Comparison of ENCODE assay signal across 9 cellular contexts in genomic region chr2:148509703-148510036, GRCh38.
A peak's percentile ranks its signal among the peaks of the same experiment; 100 is the strongest.
DNase-seq lines count a peak whose midpoint lies in the region; ATAC-seq, FAIRE-seq and TF ChIP-seq lines count a peak whose summit lies in the region.
"Had no signal": no experiment of that assay in that cellular context is flagged by ENCODE, and none has a peak within 500 bp of the region (broad histone marks: within the 10 kb centered on the region; RNA-seq: fewer than 3 reads in every experiment).

No MANE protein-coding gene starts in this region.

- no TSS peak for BruUV-seq in GM12878 (replicated peaks; lab: Mats Ljungman, UMichigan)

- no peaks in the 10 kb centered on the region for H3K36me3 ChIP-seq in DOHH2 (ENCODE audit: control insufficient read depth, low read length)
- no peaks in the 10 kb centered on the region for H3K36me3 ChIP-seq in GM12878 (ENCODE audit: control insufficient read depth in 2 of 2, insufficient read depth in 2 of 2, low read length in 1 of 2)
- H3K36me3 ChIP-seq in neural cell (ENCODE audit: insufficient read depth, low read length) = peaks cover 3% of the 10 kb centered on the region
- no peaks in the 10 kb centered on the region for H3K36me3 ChIP-seq in testis (ENCODE audit: low read depth, missing control alignments)
- H3K36me3 ChIP-seq: MG63 had no signal

- no peaks in the 10 kb centered on the region for H3K79me2 ChIP-seq in DOHH2 (ENCODE audit: control insufficient read depth, low read length)
- H3K79me2 ChIP-seq in GM12878 (ENCODE audit: control insufficient read depth, insufficient read depth, low read length) = no peaks in the 10 kb centered on the region
- no peaks in the 10 kb centered on the region for H3K79me2 ChIP-seq in neural cell (replicated peaks; ENCODE audit: insufficient read depth, low read length)

- H3K9me3 ChIP-seq in DOHH2 (ENCODE audit: control insufficient read depth, insufficient read depth, low read length) = no peaks in the 10 kb centered on the region
- H3K9me3 ChIP-seq in GM12878 (replicated peaks; ENCODE audit: control insufficient read depth, insufficient read depth, low read length) = no peaks in the 10 kb centered on the region
- no peaks in the 10 kb centered on the region for H3K9me3 ChIP-seq in neural cell (ENCODE audit: low read length)
- H3K9me3 ChIP-seq in testis = no peaks in the 10 kb centered on the region
- H3K9me3 ChIP-seq: MG63 had no signal

- ATAC-seq in HG03520 (IDR thresholded peaks at IDR 0.05; ENCODE audit: unreplicated experiment) (peak; percentile 1), GM12878 (no peak), HG02981 (IDR thresholded peaks at IDR 0.05; ENCODE audit: unreplicated experiment) (no peak)

- TF ChIP-seq POLR2A in GM12878 (IDR thresholded peaks at IDR 0.05; ENCODE audit: low read depth, low read length) (no peak), testis (IDR thresholded peaks at IDR 0.05) (no peak)

- FAIRE-seq in GM12878 (lab: Jason Lieb, UNC) = no peak
- FAIRE-seq: islet of Langerhans had no signal

- H3K27me3 ChIP-seq in DOHH2 (ENCODE audit: control insufficient read depth, low read length) = peaks cover 3% of the 10 kb centered on the region; the same call in 1 of the 2 replicates
- no peaks in the 10 kb centered on the region for H3K27me3 ChIP-seq in GM12878 (replicated peaks in 1 of 2; ENCODE audit: control insufficient read depth in 2 of 2, insufficient read depth in 2 of 2, low read length in 1 of 2)
- H3K27me3 ChIP-seq in neural cell (ENCODE audit: insufficient read depth, low read depth, low read length) = no peaks in the 10 kb centered on the region
- H3K27me3 ChIP-seq in testis = no peaks in the 10 kb centered on the region
- H3K27me3 ChIP-seq: MG63 had no signal

- DNase-seq in GM12878 (ENCODE audit: low read depth, low spot score) (no peak), testis (no peak)
- DNase-seq in stimulated activated CD8-positive, alpha-beta memory T cell treated with anti-CD3 and anti-CD28 coated beads, Interleukin-4, amount 100 ng/mL, for 48 hours = no peak

- POLR2A ChIA-PET in GM12878 (lab: Charles Lee) = interaction anchor here (0.9 to 1.7 kb wide), 2 partner anchors 520 to 535 kb away, joined by 4 to 5 read pairs; no protein-coding TSS in a partner anchor

- TF ChIP-seq RAD21 in GM12878 (IDR thresholded peaks at IDR 0.05; ENCODE audit: insufficient read depth, low read depth, low read length) = no peak
- no peak for TF ChIP-seq RAD21 in neural cell (conservative IDR thresholded peaks at IDR 0.05)

- TF ChIP-seq CTCF in DOHH2 (IDR thresholded peaks at IDR 0.05; ENCODE audit: low read depth, low read length, poor library complexity, severe bottlenecking) (peak; percentile 6), GM12878 (IDR thresholded peaks at IDR 0.05 in 2 of 3, conservative IDR thresholded peaks at IDR 0.05 in 1 of 3; ENCODE audit: control insufficient read depth in 2 of 3, extremely low read depth in 1 of 3, insufficient read depth in 1 of 3, low read depth in 3 of 3, low read length in 3 of 3) (no peak), neural cell (IDR thresholded peaks at IDR 0.05; ENCODE audit: poor library complexity, severe bottlenecking) (peak; percentile 25), testis (IDR thresholded peaks at IDR 0.05) (no peak)

- intact Hi-C loops in GM12878 (cut with micrococcal nuclease; ENCODE audit: unreplicated experiment) = loop anchor here (1.0 to 10.0 kb wide), 4 partner anchors 305 to 572 kb away; no protein-coding TSS in a partner anchor
- intact Hi-C loops in testis (cut with DNase I; ENCODE audit: low total_unique reads) = no loop called here

- SMC1A ChIA-PET in GM12878 (lab: Charles Lee; ENCODE audit: uncharacterized antibody, unreplicated experiment) = interaction anchor here (0.9 to 3.2 kb wide), 47 partner anchors 9 to 597 kb away, joined by 3 to 145 read pairs (median 5); partner anchors contain the start of genes MBD5 and ORC4

- peak overlapping the region; percentile 47 for H3K4me3 ChIP-seq in DOHH2 (ENCODE audit: low read length)
- no peak overlapping the region for H3K4me3 ChIP-seq in GM12878
- H3K4me3 ChIP-seq in neural cell (ENCODE audit: low read length) = no peak overlapping the region
- H3K4me3 ChIP-seq in testis = peak overlapping the region in 1 of 2 donors; percentile 8

- RAD21 ChIA-PET in GM12878 (lab: Charles Lee; ENCODE audit: unreplicated experiment) = interaction anchor here (0.7 to 5.2 kb wide), 49 partner anchors 9 to 598 kb away, joined by 3 to 184 read pairs (median 5); partner anchors contain the start of genes EPC2, MBD5 and ORC4

- H3K9ac ChIP-seq in GM12878 (ENCODE audit: control insufficient read depth, insufficient read depth, low read length) = 0 out of 2 replicates have a peak overlapping the region, but pooled peaks have one; percentile 22
- no peak overlapping the region for H3K9ac ChIP-seq in neural cell (ENCODE audit: low read length)

- CTCF ChIA-PET in GM12878 (lab: Yijun Ruan, JAX) = interaction anchor here (0.5 to 8.5 kb wide), 52 partner anchors 9 to 600 kb away, joined by 3 to 275 read pairs (median 6); no protein-coding TSS in a partner anchor

- H4K20me1 ChIP-seq in DOHH2 (ENCODE audit: control insufficient read depth, insufficient read depth, low read depth, low read length) (no peaks in the 10 kb centered on the region), GM12878 (ENCODE audit: control insufficient read depth, insufficient read depth) (no peaks in the 10 kb centered on the region), neural cell (ENCODE audit: insufficient read depth) (no peaks in the 10 kb centered on the region)

- H3K4me2 ChIP-seq in DOHH2 (ENCODE audit: low read length) (peak overlapping the region; percentile 53), GM12878 (ENCODE audit: control insufficient read depth, insufficient read depth) (peak overlapping the region; percentile 57; the same call in 1 of the 2 replicates), neural cell (ENCODE audit: low read length) (no peak overlapping the region)

- H2AFZ ChIP-seq in GM12878 (ENCODE audit: control insufficient read depth, low read depth, low read length) = peak overlapping the region; percentile 74
- no peak overlapping the region for H2AFZ ChIP-seq in neural cell (ENCODE audit: low read depth, low read length)

- 0% methylated on average over 7 of the region's 7 CpGs for WGBS in GM12878 (ENCODE audit: insufficient coverage, insufficient replicate concordance, low lambda C conversion rate, missing lambda C conversion rate)
- WGBS in testis, 2 donors = 7 to 17% methylated on average over 7 of the region's 7 CpGs

- no peak overlapping the region for H3K27ac ChIP-seq in DOHH2 (ENCODE audit: low read depth, low read length)
- H3K27ac ChIP-seq in GM12878 (ENCODE audit: control insufficient read depth, insufficient read depth) = no peak overlapping the region
- no peak overlapping the region for H3K27ac ChIP-seq in neural cell (ENCODE audit: low read length)
- H3K27ac ChIP-seq in testis = no peak overlapping the region

- H3F3A ChIP-seq in DOHH2 (ENCODE audit: control insufficient read depth, insufficient read depth) (no peaks in the 10 kb centered on the region), neural cell (ENCODE audit: insufficient read depth, low read length, poor library complexity, severe bottlenecking) (no peaks in the 10 kb centered on the region)

- H3K9me2 ChIP-seq in DOHH2 (replicated peaks; ENCODE audit: control insufficient read depth, low read length) (no peaks in the 10 kb centered on the region), neural cell (ENCODE audit: insufficient read depth, low read length) (no peaks in the 10 kb centered on the region)

- in situ Hi-C loops in GM12878 (cut with MboI) = loop anchor here (5.0 kb wide), 1 partner anchor 517 kb away; no protein-coding TSS in a partner anchor

- TF ChIP-seq EP300 in GM12878 (IDR thresholded peaks at IDR 0.05; ENCODE audit: borderline replicate concordance in 1 of 2, control insufficient read depth in 1 of 2, low read depth in 2 of 2, low read length in 2 of 2) (no peak), neural cell (conservative IDR thresholded peaks at IDR 0.05; ENCODE audit: poor library complexity, severe bottlenecking) (no peak)

- H3K4me1 ChIP-seq in DOHH2 (ENCODE audit: control insufficient read depth, low read length) = peaks cover 9% of the 10 kb centered on the region
- H3K4me1 ChIP-seq in GM12878 (ENCODE audit: control insufficient read depth, insufficient read depth, low read length) = no peaks in the 10 kb centered on the region
- H3K4me1 ChIP-seq in testis = no peaks in the 10 kb centered on the region

TF ChIP-seq in neural cell, 6 proteins besides CTCF, POLR2A, EP300 and RAD21:
- TF ChIP-seq SMC3 (conservative IDR thresholded peaks at IDR 0.05; ENCODE audit: poor library complexity) = peak; percentile 25
- no peak for TF ChIP-seq POLR2AphosphoS5 (IDR thresholded peaks at IDR 0.05)
- no peak for TF ChIP-seq EZH2 (IDR thresholded peaks at IDR 0.05; ENCODE audit: borderline replicate concordance, insufficient read depth, low read length, poor library complexity, severe bottlenecking)

Comparison
In these comparisons a context has a peak if more than half of its experiments do, and no peak if none do; other contexts are left out.
1. CTCF ChIP-seq: peak in DOHH2 (single experiment) and neural cell (single experiment); none in GM12878 (0 of 3) and testis (0 of 3).